7 cellular contexts compared by ENCODE assay signal in the genomic region with DNA sequence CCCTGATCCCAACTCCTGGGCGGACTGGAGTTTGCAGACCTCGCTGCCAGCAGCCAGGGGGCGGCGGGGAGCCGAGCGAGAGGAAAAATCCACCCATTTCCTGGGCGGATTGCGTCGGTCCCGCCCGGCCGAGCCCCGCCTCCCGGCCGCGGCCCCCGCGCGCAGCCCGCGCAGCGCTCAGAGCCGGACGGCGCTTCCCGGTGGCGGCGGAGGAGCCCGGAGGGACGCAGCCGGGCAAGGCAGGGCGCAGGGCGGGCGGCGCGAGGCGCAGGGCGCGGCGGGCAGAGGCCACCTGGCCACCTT.
DNase-seq lines count a peak whose midpoint lies in the region; ATAC-seq lines count a peak whose summit lies in the region.

A gene (plus strand): TSS at position 180 of the 303 bp plus-strand sequence. CDS start 322 bp downstream, outside the sequence.

- ATAC-seq in GM19463 (IDR thresholded peaks at IDR 0.05; ENCODE audit: unreplicated experiment) (no peak), HG02885 (IDR thresholded peaks at IDR 0.05; ENCODE audit: poor library complexity, unreplicated experiment) (no peak)

- DNase-seq in GM03348 (ENCODE audit: low spot score) (peak; percentile 95), NCI-H1092 treated with DMSO at 0.1 percent for 48 hours (lab: John Stamatoyannopoulos, UW) (peak; percentile 55), amygdala (lab: John Stamatoyannopoulos, UW) (peak in 48 of 56 donors; percentile 11 to 80 (median 58)), hepatic stellate cell (ENCODE audit: low spot score) (peak; percentile 87), putamen (ENCODE audit: low spot score) (peak; percentile 55)
